ENCODE assay signal across 14 cellular contexts in the genomic region with DNA sequence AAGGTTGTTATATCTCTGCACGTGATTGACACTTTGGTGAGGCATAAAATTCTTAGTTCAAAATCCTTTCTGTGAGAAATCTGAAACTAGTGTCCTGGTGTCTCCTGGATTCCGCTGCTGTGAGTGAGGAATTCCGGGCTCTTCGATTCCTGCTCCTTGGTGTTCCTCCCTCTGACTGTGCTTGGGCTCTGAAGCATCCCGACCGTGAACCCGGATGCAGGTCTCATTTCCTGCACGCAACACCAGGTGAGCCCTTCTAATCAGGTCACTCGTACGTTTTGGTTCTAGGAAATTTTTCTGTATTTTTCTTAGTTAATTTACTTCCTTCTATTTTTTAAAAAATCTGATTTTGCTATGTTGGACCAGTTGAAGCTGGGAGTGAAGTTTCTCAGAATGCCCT.
DNase-seq lines count a peak whose midpoint lies in the region; ATAC-seq and TF ChIP-seq lines count a peak whose summit lies in the region.
"Had no signal": no experiment of that assay in that cellular context is flagged by ENCODE, and none has a peak within 500 bp of the region (broad histone marks: within the 10 kb centered on the region; RNA-seq: fewer than 3 reads in every experiment).

No MANE protein-coding gene starts in this region.

- POLR2A ChIA-PET in CD4-positive, alpha-beta T cell (lab: Charles Lee): interaction anchor here (0.9 to 2.2 kb wide), 4 partner anchors 8 to 114 kb away, joined by 4 to 12 read pairs (median 8); no protein-coding TSS in a partner anchor

- H3K36me3 ChIP-seq in H7 (replicated peaks; ENCODE audit: control insufficient read depth, insufficient read depth, low read length) (no peaks in the 10 kb centered on the region), neutrophil (no peaks in the 10 kb centered on the region)
- H3K36me3 ChIP-seq: left ventricle myocardium inferior, SJCRH30 had no signal

- H3K4me1 ChIP-seq in neutrophil (ENCODE audit: control insufficient read depth in 1 of 2, insufficient read depth in 1 of 2, low read depth in 1 of 2, low read length in 1 of 2): peaks cover 14 to 16% of the 10 kb centered on the region in 2 experiments
- H3K4me1 ChIP-seq: left ventricle myocardium inferior had no signal

- no peak overlapping the region for H3K27ac ChIP-seq in CD4-positive, alpha-beta T cell (ENCODE audit: low read depth, low read length)
- H3K27ac ChIP-seq in neutrophil: peak overlapping the region; percentile 86
- H3K27ac ChIP-seq: left ventricle myocardium inferior, SJCRH30 had no signal

- H3K4me1 Mint-ChIP-seq in CD4-positive, alpha-beta T cell (ENCODE audit: low read depth): peaks cover 35% of the 10 kb centered on the region
- peaks cover 21% of the 10 kb centered on the region for H3K4me1 Mint-ChIP-seq in activated naive CD8-positive, alpha-beta T cell treated with anti-CD3 and anti-CD28 coated beads for 36 hours
- H3K4me1 Mint-ChIP-seq: nephron had no signal

- no peaks in the 10 kb centered on the region for H3K36me3 Mint-ChIP-seq in CD4-positive, alpha-beta T cell (ENCODE audit: low read depth)
- peaks cover 5% of the 10 kb centered on the region for H3K36me3 Mint-ChIP-seq in activated naive CD8-positive, alpha-beta T cell treated with anti-CD3 and anti-CD28 coated beads for 36 hours

- no peaks in the 10 kb centered on the region for H3K9me3 Mint-ChIP-seq in CD4-positive, alpha-beta T cell
- no peaks in the 10 kb centered on the region for H3K9me3 Mint-ChIP-seq in activated naive CD8-positive, alpha-beta T cell treated with anti-CD3 and anti-CD28 coated beads for 36 hours
- H3K9me3 Mint-ChIP-seq: nephron had no signal

- H3K4me3 Mint-ChIP-seq in CD4-positive, alpha-beta T cell: peak overlapping the region; percentile 5
- peak overlapping the region; percentile 6 for H3K4me3 Mint-ChIP-seq in activated naive CD8-positive, alpha-beta T cell treated with anti-CD3 and anti-CD28 coated beads for 36 hours
- H3K4me3 Mint-ChIP-seq: nephron had no signal

- intact Hi-C loops in CD4-positive, alpha-beta T cell (cut with DNase I, micrococcal nuclease): no loop called here

- no peak for TF ChIP-seq CTCF in CD4-positive, alpha-beta T cell (IDR thresholded peaks at IDR 0.05)
- no peak for TF ChIP-seq CTCF in neutrophil (IDR thresholded peaks at IDR 0.05)

- peak; percentile 21 for ATAC-seq in CD4-positive, alpha-beta T cell (ENCODE audit: poor library complexity)

- peak overlapping the region; percentile 16 for H3K27ac Mint-ChIP-seq in CD4-positive, alpha-beta T cell
- peak overlapping the region; percentile 67 for H3K27ac Mint-ChIP-seq in activated naive CD8-positive, alpha-beta T cell treated with anti-CD3 and anti-CD28 coated beads for 36 hours
- H3K27ac Mint-ChIP-seq: nephron had no signal

- CTCF ChIA-PET in CD4-positive, alpha-beta T cell (lab: Charles Lee): interaction anchor here (1.2 kb wide), 1 partner anchor 10 kb away, joined by 3 read pairs; no protein-coding TSS in a partner anchor

- H3K9me3 ChIP-seq in CD4-positive, alpha-beta T cell (ENCODE audit: control insufficient read depth, low read length): no peaks in the 10 kb centered on the region
- no peaks in the 10 kb centered on the region for H3K9me3 ChIP-seq in neutrophil
- H3K9me3 ChIP-seq: left ventricle myocardium inferior, SJCRH30 had no signal

- no peak overlapping the region for H3K4me3 ChIP-seq in H7 (ENCODE audit: insufficient read depth, low read depth, low read length)
- peak overlapping the region; percentile 22 to 26 for H3K4me3 ChIP-seq in neutrophil (ENCODE audit: low read depth in 1 of 2, low read length in 1 of 2)
- H3K4me3 ChIP-seq: left ventricle myocardium inferior, SJCRH30 had no signal

- H3K27me3 Mint-ChIP-seq in CD4-positive, alpha-beta T cell: no peaks in the 10 kb centered on the region
- no peaks in the 10 kb centered on the region for H3K27me3 Mint-ChIP-seq in activated naive CD8-positive, alpha-beta T cell treated with anti-CD3 and anti-CD28 coated beads for 36 hours

- DNase-seq in CD4-positive, alpha-beta T cell: no peak
- DNase-seq in H7 (peak; percentile 32), medulla oblongata (ENCODE audit: extremely low spot score) (no peak), NCI-H1105 treated with DMSO at 0.1 percent for 48 hours (lab: John Stamatoyannopoulos, UW) (no peak), HT-29 (ENCODE audit: low spot score) (no peak)
- no peak for DNase-seq in activated naive CD8-positive, alpha-beta T cell treated with anti-CD3 and anti-CD28 coated beads for 36 hours
- DNase-seq: DMS79 treated with DMSO at 0.1 percent for 48 hours, foreskin fibroblast, left ventricle myocardium inferior, NCI-H187 treated with DMSO at 0.1 percent for 48 hours, NCI-H524 treated with DMSO at 0.1 percent for 48 hours, SJCRH30 had no signal

- H3K27me3 ChIP-seq in CD4-positive, alpha-beta T cell (ENCODE audit: control insufficient read depth, insufficient read depth, low read length): no peaks in the 10 kb centered on the region
- H3K27me3 ChIP-seq in H7 (ENCODE audit: control insufficient read depth, insufficient read depth, low read length) (no peaks in the 10 kb centered on the region), neutrophil (no peaks in the 10 kb centered on the region)
- H3K27me3 ChIP-seq: SJCRH30 had no signal
